ENCODE assay signal across 8 cellular contexts in genomic region chr5:127228540-127229184, GRCh38.
A peak's percentile ranks its signal among the peaks of the same experiment; 100 is the strongest.
DNase-seq lines count a peak whose midpoint lies in the region; ATAC-seq and TF ChIP-seq lines count a peak whose summit lies in the region.

No MANE protein-coding gene starts in this region.

- no peaks in the 10 kb centered on the region for H3K36me3 ChIP-seq in SJSA1
- no peaks in the 10 kb centered on the region for H3K36me3 ChIP-seq in gastroesophageal sphincter
- no peaks in the 10 kb centered on the region for H3K36me3 ChIP-seq in gastrocnemius medialis

- peak; percentile 37 for ATAC-seq in gastroesophageal sphincter
- ATAC-seq in gastrocnemius medialis: no peak
- ATAC-seq in GM18870 (IDR thresholded peaks at IDR 0.05; ENCODE audit: unreplicated experiment): no peak

- no peaks in the 10 kb centered on the region for H3K9me3 ChIP-seq in SJSA1 (replicated peaks)
- H3K9me3 ChIP-seq in gastroesophageal sphincter: no peaks in the 10 kb centered on the region
- no peaks in the 10 kb centered on the region for H3K9me3 ChIP-seq in gastrocnemius medialis

- DNase-seq in GM12865 (ENCODE audit: low read depth) (no peak), SJSA1 (ENCODE audit: low read depth in 1 of 2, low spot score in 2 of 2) (no peak), gastrocnemius medialis (no peak), NCI-H146 (lab: John Stamatoyannopoulos, UW) (no peak), GM20000 (ENCODE audit: low spot score) (no peak), G401 (ENCODE audit: low spot score) (no peak)

- peak overlapping the region; percentile 71 for H3K4me3 ChIP-seq in GM12865 (ENCODE audit: low read depth, low read length)
- H3K4me3 ChIP-seq in SJSA1: peak overlapping the region; percentile 34; the same call in 1 of the 2 replicates
- H3K4me3 ChIP-seq in gastroesophageal sphincter: peak overlapping the region; percentile 63 to 80
- H3K4me3 ChIP-seq in gastrocnemius medialis: peak overlapping the region; percentile 48 to 67 (median 60)

- H3K27me3 ChIP-seq in SJSA1 (replicated peaks) (0 out of 2 replicates have a peak, but pooled peaks cover 6% of the 10 kb centered on the region), gastroesophageal sphincter (no peaks in the 10 kb centered on the region), gastrocnemius medialis (no peaks in the 10 kb centered on the region)

- TF ChIP-seq POLR2A in gastroesophageal sphincter (IDR thresholded peaks at IDR 0.05): no peak
- no peak for TF ChIP-seq POLR2A in gastrocnemius medialis (IDR thresholded peaks at IDR 0.05)

- WGBS in gastroesophageal sphincter (ENCODE audit: low coverage in 1 of 2), 2 donors: 27 to 45% methylated on average over 5 of the region's 18 CpGs

- TF ChIP-seq CTCF in GM12865 (IDR thresholded peaks at IDR 0.05; ENCODE audit: insufficient read depth, low read depth, low read length, missing control alignments): no peak
- no peak for TF ChIP-seq CTCF in gastroesophageal sphincter (IDR thresholded peaks at IDR 0.05)
- TF ChIP-seq CTCF in gastrocnemius medialis (IDR thresholded peaks at IDR 0.05 in 4 of 5, conservative IDR thresholded peaks at IDR 0.05 in 1 of 5): no peak
- no peak for TF ChIP-seq CTCF in GM20000 (IDR thresholded peaks at IDR 0.05; ENCODE audit: extremely low read depth, missing control alignments)

- H3K4me1 ChIP-seq in SJSA1 (replicated peaks): peaks cover 6% of the 10 kb centered on the region; the same call in 1 of the 2 replicates
- H3K4me1 ChIP-seq in gastroesophageal sphincter: peaks cover 0 to 15% (median 0%) of the 10 kb centered on the region in 3 donors
- H3K4me1 ChIP-seq in gastrocnemius medialis: peaks cover 0 to 12% of the 10 kb centered on the region in 2 donors

- no peak for TF ChIP-seq EP300 in gastroesophageal sphincter (IDR thresholded peaks at IDR 0.05)

- H3K27ac ChIP-seq in SJSA1: no peak overlapping the region
- H3K27ac ChIP-seq in gastroesophageal sphincter: peak overlapping the region in 2 of 4 donors; percentile 61 to 64
- no peak overlapping the region for H3K27ac ChIP-seq in gastrocnemius medialis

- intact Hi-C loops in gastrocnemius medialis (cut with DNase I; ENCODE audit: low total_unique reads): no loop called here

- in situ Hi-C loops in gastrocnemius medialis (cut with MboI; ENCODE audit: low sequenced_read_pairs in 4 of 4) (no loop called here), G401 (cut with HindIII; ENCODE audit: low sequenced_read_pairs) (no loop called here)
